12 cellular contexts compared by ENCODE assay signal in genomic region chr3:149373235-149374125, GRCh38. TPM values are rescaled to one million over a fixed set of nuclear protein-coding genes. Genes with fewer than 3 reads are reported as not detected.
DNase-seq lines count a peak whose midpoint lies in the region; ATAC-seq and TF ChIP-seq lines count a peak whose summit lies in the region.
"Had no signal": no experiment of that assay in that cellular context is flagged by ENCODE, and none has a peak within 500 bp of the region (broad histone marks: within the 10 kb centered on the region; RNA-seq: fewer than 3 reads in every experiment).

No MANE protein-coding gene starts in this region.

- H3K27me3 ChIP-seq in AG04450 (ENCODE audit: control insufficient read depth, insufficient read depth, low read length) (no peaks in the 10 kb centered on the region), MG63 (no peaks in the 10 kb centered on the region), mammary epithelial cell (ENCODE audit: insufficient read depth, low read length) (no peaks in the 10 kb centered on the region), lower lobe of right lung (ENCODE audit: low read depth) (no peaks in the 10 kb centered on the region), testis (no peaks in the 10 kb centered on the region)
- H3K27me3 ChIP-seq: BLaER1 had no signal

- H3K9ac ChIP-seq in mammary epithelial cell (ENCODE audit: insufficient read depth, low read length) = peak overlapping the region; percentile 65
- H3K9ac ChIP-seq: BLaER1 had no signal

- H2AFZ ChIP-seq in mammary epithelial cell (ENCODE audit: low read depth, low read length) = no peak overlapping the region

- CTCF ChIA-PET in AG04450 (lab: Charles Lee) (interaction anchor here (1.0 to 1.5 kb wide), 5 partner anchors 21 to 253 kb away, joined by 3 to 6 read pairs (median 3); no protein-coding TSS in a partner anchor), mammary epithelial cell (lab: Charles Lee; ENCODE audit: low non-redundant PET) (interaction anchor here (0.5 to 0.6 kb wide), 3 partner anchors 12 to 399 kb away, joined by 5 to 13 read pairs (median 5); no protein-coding TSS in a partner anchor)

- TF ChIP-seq POLR2A in testis (IDR thresholded peaks at IDR 0.05) = no peak

- H3K4me1 ChIP-seq in mammary epithelial cell (ENCODE audit: insufficient read depth, low read length) = peaks cover 64% of the 10 kb centered on the region
- peaks cover 69% of the 10 kb centered on the region for H3K4me1 ChIP-seq in lower lobe of right lung
- peaks cover 12% of the 10 kb centered on the region for H3K4me1 ChIP-seq in testis

- BruUV-seq in mammary epithelial cell (replicated peaks; lab: Mats Ljungman, UMichigan) = no TSS peak

- DNase-seq in AG04450 (ENCODE audit: low read depth, low spot score) (peak; percentile 60), MG63 (no peak), mammary epithelial cell (peak; percentile 82), lower lobe of right lung (no peak), NCI-H2227 (lab: John Stamatoyannopoulos, UW; ENCODE audit: unreplicated experiment) (no peak), cerebellar cortex (ENCODE audit: low spot score) (no peak), NCI-H2107 (lab: John Stamatoyannopoulos, UW) (no peak), testis (no peak)
- DNase-seq: activated CD4-positive, alpha-beta T cell treated with anti-CD3 and anti-CD28 coated beads for 4 hours; nephron progenitor cell had no signal

- H3K79me2 ChIP-seq in mammary epithelial cell (ENCODE audit: insufficient read depth, low read length) = peaks cover 51% of the 10 kb centered on the region

- no peaks in the 10 kb centered on the region for H4K20me1 ChIP-seq in mammary epithelial cell (ENCODE audit: insufficient read depth, low read length)
- H4K20me1 ChIP-seq: BLaER1 had no signal

- H3K9me3 ChIP-seq in AG04450 (ENCODE audit: control insufficient read depth, insufficient read depth, low read length) (no peaks in the 10 kb centered on the region), MG63 (no peaks in the 10 kb centered on the region), mammary epithelial cell (replicated peaks; ENCODE audit: insufficient read depth, low read length) (no peaks in the 10 kb centered on the region), lower lobe of right lung (no peaks in the 10 kb centered on the region), testis (no peaks in the 10 kb centered on the region)
- H3K9me3 ChIP-seq: BLaER1 had no signal

- WGBS in mammary epithelial cell (ENCODE audit: low coverage, missing lambda C conversion rate) = 50% methylated on average over 2 of the region's 2 CpGs
- WGBS in testis, 2 donors = 59 to 74% methylated on average over 2 of the region's 2 CpGs

- dilution Hi-C loops in mammary epithelial cell (cut with HindIII; ENCODE audit: low sequenced_read_pairs) = no loop called here

- H3K4me3 ChIP-seq in AG04450 (ENCODE audit: low read depth, low read length) (no peak overlapping the region), MG63 (peak overlapping the region; percentile 74), mammary epithelial cell (replicated peaks in 1 of 3; ENCODE audit: insufficient read depth in 1 of 3, low read depth in 2 of 3, low read length in 3 of 3) (peak overlapping the region in 1 of 3 experiments; percentile 17), lower lobe of right lung (peak overlapping the region; percentile 58), testis (no peak overlapping the region)
- H3K4me3 ChIP-seq: BLaER1 had no signal

- H3K36me3 ChIP-seq in MG63 (peaks cover 74% of the 10 kb centered on the region), mammary epithelial cell (ENCODE audit: insufficient read depth, low read length) (peaks cover 28% of the 10 kb centered on the region), lower lobe of right lung (peaks cover 27% of the 10 kb centered on the region), testis (ENCODE audit: low read depth, missing control alignments) (no peaks in the 10 kb centered on the region)
- H3K36me3 ChIP-seq: BLaER1 had no signal

- H3K4me2 ChIP-seq in mammary epithelial cell (ENCODE audit: insufficient read depth, low read depth, low read length) = peak overlapping the region; percentile 69
- H3K4me2 ChIP-seq: BLaER1 had no signal

- peak in 1 of 2 donors; percentile 5 for ATAC-seq in lower lobe of right lung

- H3K27ac ChIP-seq in AG04450 (ENCODE audit: low read depth, low read length) (peak overlapping the region; percentile 53), mammary epithelial cell (ENCODE audit: insufficient read depth, low read depth, low read length) (peak overlapping the region; percentile 88), lower lobe of right lung (peak overlapping the region; percentile 26), testis (peak overlapping the region in 1 of 2 donors; percentile 5)
- H3K27ac ChIP-seq: BLaER1 had no signal

- intact Hi-C loops in mammary epithelial cell (cut with micrococcal nuclease) (no loop called here), lower lobe of right lung (cut with DNase I) (no loop called here), testis (cut with DNase I; ENCODE audit: low total_unique reads) (no loop called here)

- TF ChIP-seq CTCF in AG04450 (IDR thresholded peaks at IDR 0.05; ENCODE audit: low read depth, low read length) = no peak
- no peak for TF ChIP-seq CTCF in mammary epithelial cell (conservative IDR thresholded peaks at IDR 0.05 in 1 of 2, IDR thresholded peaks at IDR 0.05 in 1 of 2; ENCODE audit: extremely low read depth in 1 of 2, insufficient read depth in 1 of 2, low read depth in 1 of 2, low read length in 2 of 2)
- no peak for TF ChIP-seq CTCF in lower lobe of right lung (IDR thresholded peaks at IDR 0.05)
- no peak for TF ChIP-seq CTCF in testis (IDR thresholded peaks at IDR 0.05)

- in situ Hi-C loops in mammary epithelial cell (cut with MboI; ENCODE audit: low sequenced_read_pairs in 2 of 2) = no loop called here

- POLR2A ChIA-PET in AG04450 (lab: Yijun Ruan, JAX) = interaction anchor here (0.7 to 1.4 kb wide), 6 partner anchors 9 to 418 kb away, joined by 3 to 4 read pairs (median 3); no protein-coding TSS in a partner anchor

RNA-seq across cellular contexts. Expression of gene TM4SF1, which starts 4.0 kb away (rescaled TPM):
- 232 and 260 TPM in 2 replicates for polyA plus RNA-seq in AG04450 (2011; rRNA removed)
- 189 and 207 TPM in 2 replicates for polyA minus RNA-seq in AG04450 (2011; rRNA and poly(A)+ RNA removed)
- 408 and 422 TPM in 2 replicates for total RNA-seq in MG63 (2014; rRNA removed; shearing (Covaris generic); ENCODE audit: low replicate concordance)
- 100 to 1,000 TPM; 121 to 246 TPM for total RNA-seq in mammary epithelial cell
- polyA plus RNA-seq in mammary epithelial cell = 285 TPM
- polyA minus RNA-seq in mammary epithelial cell = 178 TPM
- 146 TPM for total RNA-seq in lower lobe of right lung
- 10 to 100 TPM; 16.2 to 24.9 TPM for total RNA-seq in testis
- polyA plus RNA-seq in testis (ENCODE audit: insufficient read depth, low read depth, low replicate concordance) = 62.7 TPM
- total RNA-seq: OCI-LY7 had no signal

RNA-seq across cellular contexts. Expression of gene TM4SF18, which starts 40.0 kb away (rescaled TPM):
- polyA plus RNA-seq in AG04450 (2011; rRNA removed) (0.09 TPM in 1 of 2 replicates, not detected in the other), mammary epithelial cell (not detected), testis (ENCODE audit: insufficient read depth, low read depth, low replicate concordance) (3.1 TPM)
- not detected in 2 replicates for polyA minus RNA-seq in AG04450 (2011; rRNA and poly(A)+ RNA removed)
- 4.5 and 6.4 TPM in 2 replicates for total RNA-seq in MG63 (2014; rRNA removed; shearing (Covaris generic); ENCODE audit: low replicate concordance)
- total RNA-seq in mammary epithelial cell (not detected), lower lobe of right lung (6.5 TPM), testis (1 to 10 TPM; 1.2 to 4.2 TPM)
- not detected for polyA minus RNA-seq in mammary epithelial cell
- total RNA-seq: OCI-LY7 had no signal

Comparison
In these comparisons a context has a peak if more than half of its experiments do, and no peak if none do; other contexts are left out.
1. DNase-seq: peak in AG04450 (single experiment) and mammary epithelial cell (single experiment); none in MG63 (single experiment), lower lobe of right lung (single experiment), NCI-H2227 (single experiment), cerebellar cortex (single experiment), NCI-H2107 (single experiment) and testis (single experiment).
2. H3K4me3 ChIP-seq: peak in MG63 (single experiment) and lower lobe of right lung (single experiment); none in AG04450 (single experiment) and testis (0 of 2).